10 cellular contexts compared by ENCODE assay signal in the genomic region with DNA sequence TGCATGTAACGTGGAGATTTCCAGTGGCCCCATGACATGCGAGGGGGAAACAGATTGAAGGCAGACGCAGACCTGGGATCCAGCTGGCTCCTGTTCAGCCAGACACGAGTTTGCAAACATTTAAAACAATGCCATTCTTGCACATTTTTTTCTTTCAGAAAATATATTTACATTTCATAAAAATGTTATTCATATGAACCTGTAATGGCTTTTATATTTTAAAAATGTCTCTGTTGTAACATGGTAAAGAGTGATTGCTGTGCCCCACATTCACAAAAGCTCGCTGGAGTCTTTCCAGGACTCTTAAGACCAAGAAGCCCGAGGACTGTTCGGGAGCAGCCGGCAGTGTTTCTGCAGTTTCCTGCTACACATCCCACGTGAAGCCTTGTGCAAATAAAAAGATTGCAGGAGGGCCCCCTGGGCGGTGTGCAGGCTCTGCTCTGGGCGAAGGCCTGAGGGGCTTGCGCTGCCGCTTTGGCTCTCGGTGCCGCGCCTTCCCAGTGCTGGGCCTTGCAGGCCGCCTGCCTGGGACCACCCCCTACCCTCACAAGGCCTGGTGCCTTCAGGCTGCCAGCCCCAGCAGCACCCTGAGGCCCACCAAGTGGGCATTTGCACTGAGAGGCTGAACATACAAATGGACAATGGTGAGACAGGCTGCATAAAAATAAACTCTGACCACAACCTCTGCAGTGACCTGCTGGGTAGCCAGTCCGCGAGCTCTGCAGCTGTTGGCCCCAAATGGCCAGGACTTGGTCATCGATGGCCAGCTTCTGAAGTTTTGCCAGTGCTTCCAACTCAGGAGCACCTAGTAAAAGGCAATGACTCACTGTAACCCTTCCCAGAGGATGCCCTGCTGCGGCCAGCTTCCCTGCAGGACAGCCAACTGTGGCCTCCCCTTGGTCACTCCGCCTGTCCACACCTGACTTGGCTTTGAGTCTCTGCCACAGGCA.
DNase-seq lines count a peak whose midpoint lies in the region; ATAC-seq and TF ChIP-seq lines count a peak whose summit lies in the region.
"Had no signal": no experiment of that assay in that cellular context is flagged by ENCODE, and none has a peak within 500 bp of the region (broad histone marks: within the 10 kb centered on the region; RNA-seq: fewer than 3 reads in every experiment).

No MANE protein-coding gene starts in this region.

- in situ Hi-C loops in Panc1 (cut with HindIII; ENCODE audit: low pct_unique_long_range_greater_than_20kb, low sequenced_read_pairs), result no loop called here

- no peaks in the 10 kb centered on the region for H3K27me3 ChIP-seq in Panc1 (ENCODE audit: control insufficient read depth, insufficient read depth, low read length)
- H3K27me3 ChIP-seq in heart left ventricle, result no peaks in the 10 kb centered on the region

- ATAC-seq in Panc1 (peak; percentile 89), heart left ventricle (peak in 3 of 4 donors; percentile 1 to 11 (median 9))
- ATAC-seq: left lobe of liver had no signal

- H3K27ac ChIP-seq in HEK293 (ENCODE audit: extremely low read depth, low read depth, low read length) (no peak overlapping the region), Panc1 (ENCODE audit: low read length) (peak overlapping the region; percentile 69), heart left ventricle (peak overlapping the region in 11 of 12 donors; percentile 31 to 86 (median 70))

- TF ChIP-seq CTCF in HEK293 (tag by site-specific recombination; IDR thresholded peaks at IDR 0.05) (no peak), Panc1 (IDR thresholded peaks at IDR 0.05) (no peak), heart left ventricle (IDR thresholded peaks at IDR 0.05) (no peak)

- H3K4me1 ChIP-seq in HEK293 (ENCODE audit: control insufficient read depth, insufficient read depth, low read length) (peaks cover 23% of the 10 kb centered on the region), Panc1 (ENCODE audit: control insufficient read depth, insufficient read depth, low read length) (peaks cover 39% of the 10 kb centered on the region), heart left ventricle (peaks cover 0 to 42% (median 23%) of the 10 kb centered on the region in 12 donors)

- H3K36me3 ChIP-seq in HEK293 (ENCODE audit: control insufficient read depth in 2 of 2, insufficient read depth in 1 of 2, low read length in 2 of 2), result no peaks in the 10 kb centered on the region
- no peaks in the 10 kb centered on the region for H3K36me3 ChIP-seq in Panc1 (ENCODE audit: control insufficient read depth, insufficient read depth, low read length)
- no peaks in the 10 kb centered on the region for H3K36me3 ChIP-seq in heart left ventricle

- CTCF ChIA-PET in HEK293 (lab: Yijun Ruan, JAX), result interaction anchor here (0.5 kb wide), 1 partner anchor 24 kb away, joined by 4 read pairs; no protein-coding TSS in a partner anchor
- CTCF ChIA-PET in Panc1 (lab: Charles Lee), result interaction anchor here (0.7 to 1.7 kb wide), 2 partner anchors 12 to 123 kb away, joined by 4 read pairs; no protein-coding TSS in a partner anchor

- H3K9me3 ChIP-seq in HEK293 (ENCODE audit: control insufficient read depth, insufficient read depth, low read depth, low read length) (no peaks in the 10 kb centered on the region), Panc1 (ENCODE audit: control insufficient read depth, insufficient read depth, low read depth, low read length) (no peaks in the 10 kb centered on the region), heart left ventricle (no peaks in the 10 kb centered on the region)

- no peak for TF ChIP-seq POLR2A in heart left ventricle (IDR thresholded peaks at IDR 0.05)

- POLR2A ChIA-PET in HEK293 (lab: Yijun Ruan, JAX) (interaction anchor here (3.4 kb wide), 1 partner anchor 12 kb away, joined by 17 read pairs; no protein-coding TSS in a partner anchor), Panc1 (lab: Charles Lee) (interaction anchor here (0.6 to 0.9 kb wide), 2 partner anchors 12 to 1378 kb away, joined by 3 to 5 read pairs; no protein-coding TSS in a partner anchor)

- intact Hi-C loops in Panc1 (cut with micrococcal nuclease; ENCODE audit: unreplicated experiment), result no loop called here
- intact Hi-C loops in heart left ventricle (cut with DNase I), result loop anchor here in 1 of 10 donors (2.0 kb wide), 1 partner anchor 19 kb away; no protein-coding TSS in a partner anchor

- no peak overlapping the region for H3K4me3 ChIP-seq in HEK293 (ENCODE audit: low read depth, low read length)
- H3K4me3 ChIP-seq in Panc1 (ENCODE audit: low read depth in 2 of 2, low read length in 2 of 2), result peak overlapping the region in 1 of 2 experiments; percentile 30; a peak in 2 of 4 replicates
- H3K4me3 ChIP-seq in heart left ventricle, result peak overlapping the region in 5 of 12 donors; percentile 1 to 34 (median 7)

- DNase-seq in Panc1 (ENCODE audit: low read depth, low spot score), result no peak
- DNase-seq in heart left ventricle, result no peak
- peak; percentile 23 for DNase-seq in renal cortical epithelial cell (ENCODE audit: low read depth)
- DNase-seq in Kasumi-1 (lab: John Stamatoyannopoulos, UW), result no peak
- no peak for DNase-seq in DMS114 treated with DMSO at 0.1 percent for 48 hours (lab: John Stamatoyannopoulos, UW; ENCODE audit: unreplicated experiment)
- DNase-seq in stimulated activated CD4-positive, alpha-beta T cell treated with anti-CD3 and anti-CD28 coated beads, Interleukin-12 subunit alpha, Interleukin-12 subunit beta, amount 100 ng/mL, for 4 hours, result no peak
- DNase-seq in activated effector memory CD4-positive, alpha-beta T cell treated with Interleukin-2 at 50 U/mL for 16 hours, result no peak
- DNase-seq: stimulated activated CD4-positive, alpha-beta T cell treated with anti-CD3 and anti-CD28 coated beads, Interleukin-1b, Interleukin-23, amount 100 ng/mL, for 48 hours had no signal

- no TSS peak for BruUV-seq in Panc1 (replicated peaks; lab: Mats Ljungman, UMichigan)

- WGBS in heart left ventricle, 4 donors, result 43 to 49% (median 48%) methylated on average over 20 to 22 of the region's 22 CpGs

TF ChIP-seq in HEK293, 187 proteins besides CTCF, POLR2A, EP300 and RAD21 (continues in another document):
- TF ChIP-seq ZNF626 (tag by site-specific recombination; IDR thresholded peaks at IDR 0.05), result no peak
- TF ChIP-seq GLIS1 (tag by site-specific recombination; IDR thresholded peaks at IDR 0.05), result peak; percentile 99
- no peak for TF ChIP-seq ZSCAN4 (tag by site-specific recombination; IDR thresholded peaks at IDR 0.05)
- TF ChIP-seq ZNF138 (tag by site-specific recombination; IDR thresholded peaks at IDR 0.05; ENCODE audit: borderline replicate concordance), result no peak
- TF ChIP-seq ZNF423 (tag by site-specific recombination; IDR thresholded peaks at IDR 0.05), result peak; percentile 87
- no peak for TF ChIP-seq HOXA7 (CRISPR knock-in tag; IDR thresholded peaks at IDR 0.05; ENCODE audit: borderline replicate concordance)
- TF ChIP-seq ZNF600 (tag by site-specific recombination; IDR thresholded peaks at IDR 0.05), result peak; percentile 64; the same call in 1 of the 2 replicates
- TF ChIP-seq MYNN (tag by site-specific recombination; IDR thresholded peaks at IDR 0.05; ENCODE audit: borderline replicate concordance), result 0 out of 2 replicates have a peak, but pooled peaks have one; percentile 42
- peak; percentile 73 for TF ChIP-seq ZIC2 (tag by site-specific recombination; IDR thresholded peaks at IDR 0.05)
- TF ChIP-seq GLIS2 (tag by site-specific recombination; IDR thresholded peaks at IDR 0.05), result peak; percentile 54; the same call in 1 of the 2 replicates
- peak; percentile 30; the same call in 1 of the 2 replicates for TF ChIP-seq ZFHX2 (tag by site-specific recombination; conservative IDR thresholded peaks at IDR 0.05)
- TF ChIP-seq OSR2 (tag by site-specific recombination; IDR thresholded peaks at IDR 0.05), result peak; percentile 78
- TF ChIP-seq ZNF747 (tag by site-specific recombination; IDR thresholded peaks at IDR 0.05), result no peak
- no peak for TF ChIP-seq RBAK (tag by site-specific recombination; IDR thresholded peaks at IDR 0.05)
- TF ChIP-seq, protein P1, sequence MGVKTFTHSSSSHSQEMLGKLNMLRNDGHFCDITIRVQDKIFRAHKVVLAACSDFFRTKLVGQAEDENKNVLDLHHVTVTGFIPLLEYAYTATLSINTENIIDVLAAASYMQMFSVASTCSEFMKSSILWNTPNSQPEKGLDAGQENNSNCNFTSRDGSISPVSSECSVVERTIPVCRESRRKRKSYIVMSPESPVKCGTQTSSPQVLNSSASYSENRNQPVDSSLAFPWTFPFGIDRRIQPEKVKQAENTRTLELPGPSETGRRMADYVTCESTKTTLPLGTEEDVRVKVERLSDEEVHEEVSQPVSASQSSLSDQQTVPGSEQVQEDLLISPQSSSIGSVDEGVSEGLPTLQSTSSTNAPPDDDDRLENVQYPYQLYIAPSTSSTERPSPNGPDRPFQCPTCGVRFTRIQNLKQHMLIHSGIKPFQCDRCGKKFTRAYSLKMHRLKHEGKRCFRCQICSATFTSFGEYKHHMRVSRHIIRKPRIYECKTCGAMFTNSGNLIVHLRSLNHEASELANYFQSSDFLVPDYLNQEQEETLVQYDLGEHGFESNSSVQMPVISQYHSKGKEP (tag by site-specific recombination; IDR thresholded peaks at IDR 0.05), result peak; percentile 89
- no peak for TF ChIP-seq ZNF132 (tag by site-specific recombination; IDR thresholded peaks at IDR 0.05; ENCODE audit: borderline replicate concordance)
- TF ChIP-seq, protein P2, sequence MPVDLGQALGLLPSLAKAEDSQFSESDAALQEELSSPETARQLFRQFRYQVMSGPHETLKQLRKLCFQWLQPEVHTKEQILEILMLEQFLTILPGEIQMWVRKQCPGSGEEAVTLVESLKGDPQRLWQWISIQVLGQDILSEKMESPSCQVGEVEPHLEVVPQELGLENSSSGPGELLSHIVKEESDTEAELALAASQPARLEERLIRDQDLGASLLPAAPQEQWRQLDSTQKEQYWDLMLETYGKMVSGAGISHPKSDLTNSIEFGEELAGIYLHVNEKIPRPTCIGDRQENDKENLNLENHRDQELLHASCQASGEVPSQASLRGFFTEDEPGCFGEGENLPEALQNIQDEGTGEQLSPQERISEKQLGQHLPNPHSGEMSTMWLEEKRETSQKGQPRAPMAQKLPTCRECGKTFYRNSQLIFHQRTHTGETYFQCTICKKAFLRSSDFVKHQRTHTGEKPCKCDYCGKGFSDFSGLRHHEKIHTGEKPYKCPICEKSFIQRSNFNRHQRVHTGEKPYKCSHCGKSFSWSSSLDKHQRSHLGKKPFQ (tag by site-specific recombination; IDR thresholded peaks at IDR 0.05), result peak; percentile 50; the same call in 1 of the 2 replicates
